Comparison of ENCODE assay signal across 8 cellular contexts in the genomic region with DNA sequence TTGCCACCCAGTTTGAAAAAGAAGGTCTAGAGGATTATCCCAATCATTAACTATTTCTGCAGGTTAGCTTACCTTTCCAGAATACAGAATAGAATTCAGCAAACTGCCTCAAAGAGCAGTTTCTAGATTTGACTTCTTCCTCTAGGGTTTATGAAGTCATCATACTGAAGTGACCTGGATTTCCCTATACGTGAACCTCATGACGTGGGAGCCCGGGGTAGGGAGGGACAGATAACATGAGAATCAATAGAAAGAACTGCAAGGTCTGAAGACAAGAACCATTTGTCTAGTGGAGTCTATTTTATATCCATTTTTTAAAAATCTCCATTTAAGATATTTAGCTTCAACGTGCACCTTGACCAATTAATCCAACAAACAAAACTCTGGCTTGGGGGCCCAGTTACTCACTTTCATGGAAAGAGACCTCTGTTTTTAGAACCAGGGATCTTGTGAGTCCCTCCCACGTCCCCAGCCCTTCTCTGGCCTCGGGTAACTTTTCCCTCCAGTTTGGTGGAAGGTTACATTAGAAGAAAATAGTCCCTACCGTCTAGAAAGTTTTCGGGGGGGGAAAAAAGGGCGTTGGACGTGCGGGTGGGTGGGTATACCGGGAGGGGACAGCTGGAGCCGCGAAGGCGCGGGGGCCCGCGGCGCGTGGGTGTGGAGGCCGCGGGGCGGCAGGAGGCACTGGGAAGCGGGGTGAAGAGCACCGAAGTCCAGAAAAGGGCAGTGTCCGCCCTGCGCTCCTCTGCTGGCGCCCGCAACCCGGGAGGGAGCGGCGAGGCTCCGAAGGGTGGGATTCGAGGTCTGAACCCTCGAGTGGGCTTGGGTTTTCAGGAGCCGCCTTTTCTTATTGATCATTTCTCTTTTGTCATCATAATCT. TPM values are rescaled to one million over a fixed set of nuclear protein-coding genes. Genes with fewer than 3 reads are reported as not detected.
DNase-seq lines count a peak whose midpoint lies in the region; TF ChIP-seq lines count a peak whose summit lies in the region.

No MANE protein-coding gene starts in this region.

- H3K27me3 ChIP-seq in esophagus (ENCODE audit: control insufficient read depth in 1 of 2, insufficient read depth in 2 of 2, low read length in 2 of 2) (no peaks in the 10 kb centered on the region), stomach smooth muscle (ENCODE audit: control insufficient read depth in 1 of 2, insufficient read depth in 2 of 2, low read length in 2 of 2) (no peaks in the 10 kb centered on the region)

- H3K4me1 ChIP-seq in esophagus (ENCODE audit: control insufficient read depth in 2 of 2, insufficient read depth in 2 of 2, low read length in 1 of 2), result no peaks in the 10 kb centered on the region
- H3K4me1 ChIP-seq in stomach smooth muscle (ENCODE audit: control insufficient read depth, insufficient read depth, low read length), result no peaks in the 10 kb centered on the region

- H3K4me3 Mint-ChIP-seq in mesothelial cell of epicardium, result peak overlapping the region; percentile 70

- H3K4me1 Mint-ChIP-seq in mesothelial cell of epicardium, result peaks cover 19% of the 10 kb centered on the region

- no peaks in the 10 kb centered on the region for H3K9me3 Mint-ChIP-seq in mesothelial cell of epicardium

- H3K9ac ChIP-seq in stomach smooth muscle (ENCODE audit: low read length in 2 of 2), result peak overlapping the region; percentile 71 to 75

- WGBS in esophagus, 2 donors, result 6 to 7% methylated on average over 36 of the region's 36 CpGs

- H3K9me3 ChIP-seq in esophagus (ENCODE audit: control insufficient read depth in 2 of 2, insufficient read depth in 1 of 2, low read depth in 1 of 2, low read length in 1 of 2), result no peaks in the 10 kb centered on the region
- H3K9me3 ChIP-seq in stomach smooth muscle (ENCODE audit: control insufficient read depth in 2 of 2, low read length in 2 of 2), result no peaks in the 10 kb centered on the region

- H3K27ac Mint-ChIP-seq in mesothelial cell of epicardium, result peak overlapping the region; percentile 82

- peak; percentile 56 for DNase-seq in AG10803 (ENCODE audit: low read depth)
- DNase-seq in HPDE6-E6E7 (ENCODE audit: extremely low spot score), result peak; percentile 37
- peak; percentile 7 for DNase-seq in activated CD4-positive, alpha-beta T cell treated with anti-CD3 and anti-CD28 coated beads, Interleukin-2, amount 50 U/mL, for 1 hour
- peak; percentile 26 to 57 for DNase-seq in mesothelial cell of epicardium (ENCODE audit: low spot score in 2 of 2, unreplicated experiment in 2 of 2)
- DNase-seq in NCI-H1048 (lab: John Stamatoyannopoulos, UW), result no peak
- DNase-seq in 8988T, result no peak

- no peaks in the 10 kb centered on the region for H3K36me3 Mint-ChIP-seq in mesothelial cell of epicardium

- H3K36me3 ChIP-seq in esophagus (ENCODE audit: control insufficient read depth in 2 of 2, insufficient read depth in 2 of 2, low read length in 1 of 2) (no peaks in the 10 kb centered on the region), stomach smooth muscle (ENCODE audit: control insufficient read depth in 2 of 2, insufficient read depth in 2 of 2, low read length in 2 of 2) (no peaks in the 10 kb centered on the region)

- H3K27me3 Mint-ChIP-seq in mesothelial cell of epicardium (ENCODE audit: low read depth), result no peaks in the 10 kb centered on the region

- H3K27ac ChIP-seq in esophagus (ENCODE audit: low read depth in 2 of 2, low read length in 1 of 2) (peak overlapping the region; percentile 42 to 50), stomach smooth muscle (ENCODE audit: low read length) (peak overlapping the region; percentile 53)

- TF ChIP-seq CTCF in AG10803 (conservative IDR thresholded peaks at IDR 0.05; ENCODE audit: low read length) (no peak), mesothelial cell of epicardium (IDR thresholded peaks at IDR 0.05; ENCODE audit: unreplicated experiment) (no peak)

- H3K4me3 ChIP-seq in AG10803 (ENCODE audit: low read length), result peak overlapping the region; percentile 54
- peak overlapping the region; percentile 52 to 58 for H3K4me3 ChIP-seq in esophagus (ENCODE audit: low read depth in 1 of 2, low read length in 2 of 2)
- H3K4me3 ChIP-seq in stomach smooth muscle (ENCODE audit: low read length in 2 of 2), result peak overlapping the region; percentile 58 to 73

RNA-seq across cellular contexts. Expression of a gene that starts 13.8 kb away (rescaled TPM):
- polyA plus RNA-seq in esophagus, result 10 to 100 TPM; 11.0 to 26.3 TPM
- total RNA-seq in mesothelial cell of epicardium, result 169 to 182 TPM (median 179 TPM) in 3 replicates

RNA-seq across cellular contexts. Expression of a gene that starts 38.1 kb away (rescaled TPM):
- polyA plus RNA-seq in esophagus, result 10 to 100 TPM; 10.5 to 13.7 TPM
- total RNA-seq in mesothelial cell of epicardium, result 37.5 to 39.1 TPM (median 38.9 TPM) in 3 replicates

Comparison
In these comparisons a context has a peak if more than half of its experiments do, and no peak if none do; other contexts are left out.
1. DNase-seq: peak in AG10803 (single experiment), HPDE6-E6E7 (single experiment), activated CD4-positive, alpha-beta T cell treated with anti-CD3 and anti-CD28 coated beads, Interleukin-2, amount 50 U/mL, for 1 hour (single experiment) and mesothelial cell of epicardium (2 of 2); none in NCI-H1048 (single experiment) and 8988T (single experiment).
2. Peak in every context shown above with its lines, with median percentiles within 50 percentile points of each other: H3K4me3 ChIP-seq.